31 cellular contexts compared by ENCODE assay signal in the genomic region with DNA sequence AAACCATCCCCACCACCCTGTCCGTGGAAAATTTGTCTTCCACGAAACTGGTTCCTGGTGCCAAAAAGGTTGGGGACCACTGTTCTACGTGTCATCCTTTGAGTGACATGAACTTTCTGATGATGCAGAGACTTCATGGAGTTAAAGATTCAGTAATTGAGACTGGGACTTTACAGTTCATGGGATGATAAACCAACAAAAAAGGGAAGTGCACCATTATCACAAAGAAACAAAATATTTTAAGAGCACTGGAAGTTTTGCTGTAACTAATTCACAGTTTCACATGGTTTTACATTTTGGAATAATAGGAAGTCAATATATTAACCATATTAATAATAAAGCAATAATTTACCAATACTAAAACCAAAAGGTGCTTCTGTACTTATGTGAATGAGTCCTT.
"Had no signal": no experiment of that assay in that cellular context is flagged by ENCODE, and none has a peak within 500 bp of the region (broad histone marks: within the 10 kb centered on the region; RNA-seq: fewer than 3 reads in every experiment).

No MANE protein-coding gene starts in this region.

- DNase-seq: activated B cell treated with CpG ODN at 0.5 μM for 24 hours; activated CD4-positive, alpha-beta T cell treated with anti-CD3 and anti-CD28 coated beads for 48 hours; activated CD4-positive, alpha-beta T cell treated with anti-CD3 and anti-CD28 coated beads, Interleukin-2, amount 50 U/mL, for 1 hour; activated CD4-positive, alpha-beta T cell treated with anti-CD3 and anti-CD28 coated beads, Interleukin-2, amount 50 U/mL, for 48 hours; activated CD8-positive, alpha-beta memory T cell treated with anti-CD3 and anti-CD28 coated beads for 24 hours; activated CD8-positive, alpha-beta T cell treated with anti-CD3 and anti-CD28 coated beads for 36 hours; activated effector memory CD4-positive, alpha-beta T cell treated with Interleukin-2 at 50 U/mL for 16 hours; activated gamma-delta T cell treated with Interleukin-2 at 50 U/mL for 16 hours; activated naive CD4-positive, alpha-beta T cell treated with anti-CD3 and anti-CD28 coated beads, Interleukin-2, amount 50 U/mL, for 16 hours; activated naive CD4-positive, alpha-beta T cell treated with Interleukin-2 at 50 U/mL for 16 hours; activated T-cell treated with anti-CD3 and anti-CD28 coated beads, Interleukin-2, amount 50 U/mL, for 4 hours; amniotic stem cell; anterior cingulate cortex; body of pancreas; caudate nucleus; cortex of kidney; dermis blood vessel endothelial cell; effector CD4-positive, alpha-beta T cell; effector memory CD8-positive, alpha-beta T cell; erythroblast; foreskin keratinocyte; gastrocnemius medialis; glutamatergic neuron; heart left ventricle; T-helper 17 cell; T1000; WERI-Rb-1 had no signal

- H3K4me1 ChIP-seq: esophagus muscularis mucosa, foreskin keratinocyte, gastrocnemius medialis, heart left ventricle had no signal

- ATAC-seq: activated CD4-positive, CD25-positive, alpha-beta regulatory T cell treated with anti-CD3 and anti-CD28 coated beads, Interleukin-2, amount 50 U/mL, for 24 hours; activated CD8-positive, alpha-beta T cell treated with anti-CD3 and anti-CD28 coated beads for 36 hours; activated T-cell treated with anti-CD3 and anti-CD28 coated beads, Interleukin-2, amount 50 U/mL, for 4 hours; activated T-helper 17 cell treated with anti-CD3 and anti-CD28 coated beads, Interleukin-2, amount 50 U/mL, for 72 hours; body of pancreas; effector memory CD8-positive, alpha-beta T cell; foreskin keratinocyte; gastrocnemius medialis; heart left ventricle; T-helper 17 cell had no signal

- H3K9me3 ChIP-seq: body of pancreas, esophagus muscularis mucosa, gastrocnemius medialis had no signal

- H3K36me3 ChIP-seq: esophagus muscularis mucosa, gastrocnemius medialis, heart left ventricle, WERI-Rb-1 had no signal

- H3K4me3 ChIP-seq: body of pancreas, esophagus muscularis mucosa, gastrocnemius medialis, heart left ventricle had no signal

- FAIRE-seq: colon had no signal

- H3K27ac ChIP-seq: body of pancreas, esophagus muscularis mucosa, foreskin keratinocyte, gastrocnemius medialis, heart left ventricle, WERI-Rb-1 had no signal

- H3K27me3 ChIP-seq: body of pancreas, esophagus muscularis mucosa, gastrocnemius medialis had no signal
